In genomic region chr21:45109831-45110492, GRCh38 we compare ENCODE assay signal across 9 cellular contexts. TPM values are rescaled to one million over a fixed set of nuclear protein-coding genes. Genes with fewer than 3 reads are reported as not detected.
A peak's percentile ranks its signal among the peaks of the same experiment; 100 is the strongest.
DNase-seq lines count a peak whose midpoint lies in the region; ATAC-seq and TF ChIP-seq lines count a peak whose summit lies in the region.
"Had no signal": no experiment of that assay in that cellular context is flagged by ENCODE, and none has a peak within 500 bp of the region (broad histone marks: within the 10 kb centered on the region; RNA-seq: fewer than 3 reads in every experiment).

No MANE protein-coding gene starts in this region.

- TF ChIP-seq CTCF in nephron progenitor cell (IDR thresholded peaks at IDR 0.05) = no peak

- peaks cover 12% of the 10 kb centered on the region for H3K27me3 Mint-ChIP-seq in nephron progenitor cell (ENCODE audit: low read depth, poor library complexity)

- DNase-seq in NCI-H345 (lab: John Stamatoyannopoulos, UW) = peak; percentile 13
- DNase-seq in NCI-H345 treated with DMSO at 0.1 percent for 48 hours (lab: John Stamatoyannopoulos, UW; ENCODE audit: unreplicated experiment) = no peak
- DNase-seq in RPMI8226 = peak; percentile 94
- no peak for DNase-seq in effector memory CD4-positive, alpha-beta T cell
- peak; percentile 37 to 47 for DNase-seq in stimulated activated CD8-positive, alpha-beta memory T cell treated with anti-CD3 and anti-CD28 coated beads, Interleukin-15, amount 100 ng/mL, for 48 hours (ENCODE audit: low read depth in 2 of 2)
- no peak for DNase-seq in nephron progenitor cell
- no peak for DNase-seq in HT-29 (ENCODE audit: low spot score)

- H3K27ac ChIP-seq in effector memory CD4-positive, alpha-beta T cell (ENCODE audit: insufficient read depth, low read length, poor library complexity, severe bottlenecking) = no peak overlapping the region
- H3K27ac ChIP-seq: A549 had no signal

- ATAC-seq in HG03025 (IDR thresholded peaks at IDR 0.05; ENCODE audit: low FRiP score, unreplicated experiment) = peak; percentile 79
- ATAC-seq: A549 had no signal

- H3K27me3 ChIP-seq in effector memory CD4-positive, alpha-beta T cell (replicated peaks; ENCODE audit: control insufficient read depth, insufficient read depth, low read length, poor library complexity, severe bottlenecking) = no peaks in the 10 kb centered on the region

- no peaks in the 10 kb centered on the region for H3K9me3 ChIP-seq in effector memory CD4-positive, alpha-beta T cell (ENCODE audit: control insufficient read depth, low read length)
- H3K9me3 ChIP-seq: A549 had no signal

- H3K36me3 Mint-ChIP-seq in nephron progenitor cell (ENCODE audit: low read depth) = no peaks in the 10 kb centered on the region

- no peaks in the 10 kb centered on the region for H3K36me3 ChIP-seq in effector memory CD4-positive, alpha-beta T cell (ENCODE audit: control insufficient read depth, insufficient read depth, low read length)

- H3K4me3 ChIP-seq in effector memory CD4-positive, alpha-beta T cell (ENCODE audit: insufficient read depth, low read depth, low read length, poor library complexity, severe bottlenecking) = peak overlapping the region; percentile 11
- H3K4me3 ChIP-seq: A549 had no signal

- no peak overlapping the region for H3K4me3 Mint-ChIP-seq in nephron progenitor cell

- peaks cover 35% of the 10 kb centered on the region for H3K4me1 Mint-ChIP-seq in nephron progenitor cell

- peaks cover 8% of the 10 kb centered on the region for H3K4me1 ChIP-seq in effector memory CD4-positive, alpha-beta T cell (ENCODE audit: control insufficient read depth, insufficient read depth, low read length, poor library complexity, severe bottlenecking)
- H3K4me1 ChIP-seq: A549 had no signal

- no peaks in the 10 kb centered on the region for H3K9me3 Mint-ChIP-seq in nephron progenitor cell

- no peak overlapping the region for H3K27ac Mint-ChIP-seq in nephron progenitor cell

RNA-seq across cellular contexts. Expression of gene ADARB1, which starts 35.6 kb away (rescaled TPM):
- total RNA-seq in HT-29 (2014; rRNA removed; shearing (Covaris generic)) = 3.3 and 5.0 TPM in 2 replicates

Comparison
In these comparisons a context has a peak if more than half of its experiments do, and no peak if none do; other contexts are left out.
1. DNase-seq: peak in NCI-H345 (single experiment), RPMI8226 (single experiment) and stimulated activated CD8-positive, alpha-beta memory T cell treated with anti-CD3 and anti-CD28 coated beads, Interleukin-15, amount 100 ng/mL, for 48 hours (2 of 2); none in NCI-H345 treated with DMSO at 0.1 percent for 48 hours (single experiment), effector memory CD4-positive, alpha-beta T cell (0 of 3), nephron progenitor cell (single experiment) and HT-29 (single experiment).